Comparison of ENCODE assay signal across 11 cellular contexts in the genomic region with DNA sequence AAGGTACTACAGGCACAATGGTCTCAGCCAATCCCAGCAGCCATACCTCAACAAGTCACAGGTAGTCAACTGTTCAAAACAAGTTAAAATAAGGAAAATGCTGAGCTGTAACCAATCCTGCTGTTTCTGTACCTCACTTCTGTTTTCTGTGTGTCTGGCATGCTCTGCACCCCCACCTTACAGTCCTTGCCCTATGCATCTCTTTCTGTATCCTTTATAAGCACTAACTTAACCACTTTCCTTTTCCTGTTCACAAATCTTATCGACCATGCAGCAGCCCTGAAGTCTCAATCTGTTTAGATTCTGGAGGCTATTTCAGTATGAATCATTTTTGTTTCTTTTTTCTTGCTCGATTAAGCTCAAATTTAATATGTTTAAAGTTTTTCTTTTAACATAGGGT.
A peak's percentile ranks its signal among the peaks of the same experiment; 100 is the strongest.
DNase-seq lines count a peak whose midpoint lies in the region; ATAC-seq and TF ChIP-seq lines count a peak whose summit lies in the region.
"Had no signal": no experiment of that assay in that cellular context is flagged by ENCODE, and none has a peak within 500 bp of the region (broad histone marks: within the 10 kb centered on the region; RNA-seq: fewer than 3 reads in every experiment).

No MANE protein-coding gene starts in this region.

- no peak for TF ChIP-seq CTCF in coronary artery (IDR thresholded peaks at IDR 0.05)

- no peak overlapping the region for H3K4me3 ChIP-seq in coronary artery
- H3K4me3 ChIP-seq: skin epidermis had no signal

- no peak overlapping the region for H3K27ac ChIP-seq in coronary artery
- H3K27ac ChIP-seq: epithelial cell of prostate, skin epidermis had no signal

- ATAC-seq in GM19351 (IDR thresholded peaks at IDR 0.05; ENCODE audit: unreplicated experiment) (peak; percentile 87), HG02763 (IDR thresholded peaks at IDR 0.05; ENCODE audit: unreplicated experiment) (peak; percentile 86), HG03520 (IDR thresholded peaks at IDR 0.05; ENCODE audit: unreplicated experiment) (peak; percentile 89)

- DNase-seq in GDM1 (lab: John Stamatoyannopoulos, UW), result peak; percentile 66
- DNase-seq in hepatic stellate cell (ENCODE audit: low spot score), result no peak
- no peak for DNase-seq in HCEC 1CT
- no peak for DNase-seq in coronary artery (ENCODE audit: low spot score)
- DNase-seq in activated CD4-positive, CD25-positive, alpha-beta regulatory T cell treated with anti-CD3 and anti-CD28 coated beads, Interleukin-2, amount 50 U/mL, for 72 hours, result no peak
- DNase-seq: activated T-cell treated with anti-CD3 and anti-CD28 coated beads, Interleukin-2, amount 50 U/mL, for 1 hour had no signal
